2 cellular contexts compared by ENCODE assay signal in genomic region chr3:134445631-134446030, GRCh38.
TF ChIP-seq lines count a peak whose summit lies in the region.

No MANE protein-coding gene starts in this region.

TF ChIP-seq in liver, 16 proteins besides CTCF, POLR2A, EP300 and RAD21:
- no peak for TF ChIP-seq REST (IDR thresholded peaks at IDR 0.05)
- TF ChIP-seq NR2F2 (IDR thresholded peaks at IDR 0.05), result peak; percentile 71
- no peak for TF ChIP-seq YY1 (IDR thresholded peaks at IDR 0.05)
- peak; percentile 52 to 77 for TF ChIP-seq RXRA (IDR thresholded peaks at IDR 0.05)
- no peak for TF ChIP-seq MAX (IDR thresholded peaks at IDR 0.05)
- peak; percentile 35 for TF ChIP-seq SP1 (IDR thresholded peaks at IDR 0.05)
- no peak for TF ChIP-seq EGR1 (IDR thresholded peaks at IDR 0.05; ENCODE audit: low read depth in 2 of 2)
- no peak for TF ChIP-seq ATF3 (IDR thresholded peaks at IDR 0.05)
- peak; percentile 7 for TF ChIP-seq FOXA2 (IDR thresholded peaks at IDR 0.05)
- TF ChIP-seq TAF1 (conservative IDR thresholded peaks at IDR 0.05), result no peak

TF ChIP-seq in HepG2, 621 proteins besides CTCF, POLR2A, EP300 and RAD21:
- TF ChIP-seq ZNF326 (CRISPR knock-in tag; IDR thresholded peaks at IDR 0.05; ENCODE audit: borderline replicate concordance) (no peak), ZNF446 (CRISPR knock-in tag; IDR thresholded peaks at IDR 0.05) (no peak), PTBP1 (IDR thresholded peaks at IDR 0.05; ENCODE audit: low read depth, low read length, poor library complexity, severe bottlenecking) (no peak), MIER3 (CRISPR knock-in tag; IDR thresholded peaks at IDR 0.05; ENCODE audit: borderline replicate concordance) (no peak), ZNF737 (CRISPR knock-in tag; IDR thresholded peaks at IDR 0.05; ENCODE audit: borderline replicate concordance) (no peak), ZNF124 (CRISPR knock-in tag; IDR thresholded peaks at IDR 0.05) (no peak), TFE3 (CRISPR knock-in tag; IDR thresholded peaks at IDR 0.05) (no peak), ZNF414 (CRISPR knock-in tag; IDR thresholded peaks at IDR 0.05) (no peak), RAD51 (IDR thresholded peaks at IDR 0.05; ENCODE audit: borderline replicate concordance) (no peak), ZBTB7A (CRISPR knock-in tag; IDR thresholded peaks at IDR 0.05) (no peak)
